ENCODE assay signal across 2 cellular contexts in the genomic region with DNA sequence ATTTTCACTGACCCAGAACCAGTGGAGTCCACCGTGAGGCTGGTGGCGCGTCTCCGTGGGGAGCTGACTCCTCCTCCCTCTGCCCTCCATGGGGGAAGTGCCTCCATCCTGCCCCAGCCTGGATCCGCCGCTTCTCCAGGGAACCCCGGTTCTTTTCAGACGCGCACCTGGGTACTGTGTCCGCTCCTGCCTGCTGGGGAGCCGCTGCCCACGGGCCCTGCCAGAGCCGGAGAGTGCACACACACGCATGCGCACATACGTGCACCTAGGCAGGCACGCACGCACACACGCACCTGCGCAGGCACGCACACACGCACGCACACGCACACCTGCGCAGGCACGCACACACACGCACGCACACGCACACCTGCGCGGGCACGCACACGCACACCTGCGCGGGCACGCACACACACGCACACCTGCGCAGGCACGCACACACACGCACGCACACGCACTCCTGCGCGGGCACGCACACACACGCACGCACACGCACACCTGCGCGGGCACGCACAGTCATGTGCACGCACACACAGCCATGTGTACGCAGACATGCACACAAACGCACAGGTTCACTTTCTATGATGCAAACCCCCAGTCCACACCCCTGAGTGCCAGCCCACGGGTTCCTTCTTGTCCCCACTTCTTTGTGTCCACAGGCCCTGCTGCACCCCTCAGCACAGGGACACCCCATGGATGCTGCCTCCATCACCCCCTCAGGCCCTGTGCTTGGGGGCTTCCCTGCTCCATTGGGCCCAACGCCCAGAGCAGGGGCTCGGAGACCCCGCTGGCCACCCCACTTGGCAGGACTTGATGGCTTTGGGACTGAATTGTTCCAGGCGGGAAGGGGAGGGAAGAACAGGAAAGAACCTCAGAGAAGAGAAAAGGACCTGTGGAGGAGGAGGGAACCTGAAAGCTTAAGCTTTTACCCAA.
TF ChIP-seq lines count a peak whose summit lies in the region.

No MANE protein-coding gene starts in this region.

TF ChIP-seq in HEK293, 187 proteins besides CTCF, POLR2A, EP300 and RAD21 (continued from another document):
- TF ChIP-seq GLIS2 (tag by site-specific recombination; IDR thresholded peaks at IDR 0.05) (0 out of 2 replicates have a peak, but pooled peaks have one; percentile 10), ZNF621 (tag by site-specific recombination; IDR thresholded peaks at IDR 0.05) (no peak), ZNF433 (tag by site-specific recombination; IDR thresholded peaks at IDR 0.05; ENCODE audit: low read depth) (no peak)

TF ChIP-seq in WTC11, 78 proteins besides CTCF, POLR2A, EP300 and RAD21 (continued from another document):
- TF ChIP-seq TCF7 (CRISPR knock-in tag; IDR thresholded peaks at IDR 0.05; ENCODE audit: low read depth): 0 out of 2 replicates have a peak, but pooled peaks have one; percentile 68
